19 cellular contexts compared by ENCODE assay signal in genomic region chr17:82278786-82279379, GRCh38. TPM values are rescaled to one million over a fixed set of nuclear protein-coding genes. Genes with fewer than 3 reads are reported as not detected.
DNase-seq lines count a peak whose midpoint lies in the region; ATAC-seq and TF ChIP-seq lines count a peak whose summit lies in the region.
"Had no signal": no experiment of that assay in that cellular context is flagged by ENCODE, and none has a peak within 500 bp of the region (broad histone marks: within the 10 kb centered on the region; RNA-seq: fewer than 3 reads in every experiment).

No MANE protein-coding gene starts in this region.

- H3K4me2 ChIP-seq in BLaER1 treated with 17β-estradiol and CSF1 and Interleukin-3, amounts not matched to agents 10 nM and 100 nM = peak overlapping the region; percentile 11 to 55 (median 38); a peak in 19 of 22 replicates
- H3K4me2 ChIP-seq: A549 had no signal

- H3K4me1 ChIP-seq in BLaER1 treated with 17β-estradiol and CSF1 and Interleukin-3, amounts not matched to agents 10 nM and 100 nM = peaks cover 16 to 53% (median 36%) of the 10 kb centered on the region in 10 experiments; a peak in 19 of 20 replicates
- peaks cover 36% of the 10 kb centered on the region for H3K4me1 ChIP-seq in lower lobe of right lung
- peaks cover 0 to 25% (median 5%) of the 10 kb centered on the region in 4 donors for H3K4me1 ChIP-seq in tibial artery

- H3K27me3 ChIP-seq in BLaER1 treated with 17β-estradiol and CSF1 and Interleukin-3, amounts not matched to agents 10 nM and 100 nM = no peaks in the 10 kb centered on the region
- H3K27me3 ChIP-seq in lower lobe of right lung (ENCODE audit: low read depth) (no peaks in the 10 kb centered on the region), tibial artery (peaks cover 0 to 18% of the 10 kb centered on the region in 2 donors)
- H3K27me3 ChIP-seq: cardiac muscle cell, right atrium auricular region had no signal

- intact Hi-C loops in lower lobe of right lung (cut with DNase I) (no loop called here), tibial artery (cut with DNase I; ENCODE audit: low total_unique reads) (no loop called here)

- H3K9me3 ChIP-seq in BLaER1 treated with 17β-estradiol and CSF1 and Interleukin-3, amounts not matched to agents 10 nM and 100 nM (replicated peaks in 1 of 11) = no peaks in the 10 kb centered on the region
- H3K9me3 ChIP-seq in lower lobe of right lung (no peaks in the 10 kb centered on the region), tibial artery (no peaks in the 10 kb centered on the region)
- H3K9me3 ChIP-seq: A549, right atrium auricular region had no signal

- H3K9ac ChIP-seq in BLaER1 treated with 17β-estradiol and CSF1 and Interleukin-3, amounts not matched to agents 10 nM and 100 nM = no peak overlapping the region

- H4K20me1 ChIP-seq in BLaER1 treated with 17β-estradiol and CSF1 and Interleukin-3, amounts not matched to agents 10 nM and 100 nM = peaks cover 0 to 4% (median 0%) of the 10 kb centered on the region in 11 experiments; a peak in 2 of 22 replicates

- H3K36me3 ChIP-seq in BLaER1 treated with 17β-estradiol and CSF1 and Interleukin-3, amounts not matched to agents 10 nM and 100 nM = no peaks in the 10 kb centered on the region
- H3K36me3 ChIP-seq in lower lobe of right lung (peaks cover 4% of the 10 kb centered on the region), tibial artery (peaks cover 0 to 12% (median 0%) of the 10 kb centered on the region in 3 donors)
- H3K36me3 ChIP-seq: cardiac muscle cell, right atrium auricular region had no signal

- DNase-seq in MV-4-11 (lab: John Stamatoyannopoulos, UW) = peak; percentile 82
- DNase-seq in SKM-1 treated with dmso at 0.1 percent for 144 hours (lab: John Stamatoyannopoulos, UW; ENCODE audit: unreplicated experiment) = peak; percentile 82
- no peak for DNase-seq in lower lobe of right lung
- DNase-seq in tibial artery = no peak
- DNase-seq in activated T-cell treated with anti-CD3 and anti-CD28 coated beads, Interleukin-2, amount 50 U/mL, for 1 hour = no peak
- DNase-seq: activated CD8-positive, alpha-beta memory T cell treated with anti-CD3 and anti-CD28 coated beads for 24 hours; CD8-positive, alpha-beta T cell; NCI-H748 treated with DMSO at 0.1 percent for 48 hours; stimulated activated naive CD4-positive, alpha-beta T cell treated with Interleukin-2 at 50 U/mL for 16 hours; trophoblast cell had no signal

- ATAC-seq in lower lobe of right lung = peak; percentile 30 to 52
- no peak for ATAC-seq in HG02642 (IDR thresholded peaks at IDR 0.05; ENCODE audit: poor library complexity, unreplicated experiment)
- no peak for ATAC-seq in HG03469 (IDR thresholded peaks at IDR 0.05; ENCODE audit: unreplicated experiment)
- ATAC-seq: A549; activated T-helper 17 cell treated with anti-CD3 and anti-CD28 coated beads, Interleukin-2, amount 50 U/mL, for 72 hours; CD8-positive, alpha-beta T cell had no signal

- TF ChIP-seq CTCF in lower lobe of right lung (IDR thresholded peaks at IDR 0.05) = no peak
- no peak for TF ChIP-seq CTCF in tibial artery (IDR thresholded peaks at IDR 0.05)

- H3K27ac ChIP-seq in BLaER1 treated with 17β-estradiol and CSF1 and Interleukin-3, amounts not matched to agents 10 nM and 100 nM = peak overlapping the region in 3 of 11 experiments; percentile 37 to 58 (median 38); a peak in 6 of 22 replicates
- peak overlapping the region; percentile 56 for H3K27ac ChIP-seq in lower lobe of right lung
- no peak overlapping the region for H3K27ac ChIP-seq in tibial artery
- H3K27ac ChIP-seq: cardiac muscle cell, right atrium auricular region had no signal

- no peak overlapping the region for H3K4me3 ChIP-seq in BLaER1 treated with 17β-estradiol and CSF1 and Interleukin-3, amounts not matched to agents 10 nM and 100 nM
- no peak overlapping the region for H3K4me3 ChIP-seq in lower lobe of right lung
- no peak overlapping the region for H3K4me3 ChIP-seq in tibial artery
- H3K4me3 ChIP-seq: A549, cardiac muscle cell, right atrium auricular region had no signal

RNA-seq across cellular contexts. Expression of gene CSNK1D, which starts 5.4 kb away (rescaled TPM):
- total RNA-seq in lower lobe of right lung = 146 TPM

RNA-seq across cellular contexts. Expression of gene CD7, which starts 38.5 kb away (rescaled TPM):
- total RNA-seq in lower lobe of right lung = 7.1 TPM
- total RNA-seq: cardiac muscle cell, Daoy, kidney epithelial cell had no signal

RNA-seq across cellular contexts. Expression of gene SLC16A3, which starts 50.0 kb away (rescaled TPM):
- total RNA-seq in lower lobe of right lung = 81.9 TPM

RNA-seq across cellular contexts. Expression of gene SECTM1, which starts 54.7 kb away (rescaled TPM):
- total RNA-seq in lower lobe of right lung = 44.5 TPM
- total RNA-seq: cardiac muscle cell, kidney epithelial cell had no signal

Comparison
In these comparisons a context has a peak if more than half of its experiments do, and no peak if none do; other contexts are left out.
1. DNase-seq: peak in MV-4-11 (single experiment) and SKM-1 treated with dmso at 0.1 percent for 144 hours (single experiment); none in lower lobe of right lung (single experiment), tibial artery (0 of 2) and activated T-cell treated with anti-CD3 and anti-CD28 coated beads, Interleukin-2, amount 50 U/mL, for 1 hour (single experiment).
2. ATAC-seq: peak in lower lobe of right lung (2 of 2); none in HG02642 (single experiment) and HG03469 (single experiment).